27 cellular contexts compared by ENCODE assay signal in the genomic region with DNA sequence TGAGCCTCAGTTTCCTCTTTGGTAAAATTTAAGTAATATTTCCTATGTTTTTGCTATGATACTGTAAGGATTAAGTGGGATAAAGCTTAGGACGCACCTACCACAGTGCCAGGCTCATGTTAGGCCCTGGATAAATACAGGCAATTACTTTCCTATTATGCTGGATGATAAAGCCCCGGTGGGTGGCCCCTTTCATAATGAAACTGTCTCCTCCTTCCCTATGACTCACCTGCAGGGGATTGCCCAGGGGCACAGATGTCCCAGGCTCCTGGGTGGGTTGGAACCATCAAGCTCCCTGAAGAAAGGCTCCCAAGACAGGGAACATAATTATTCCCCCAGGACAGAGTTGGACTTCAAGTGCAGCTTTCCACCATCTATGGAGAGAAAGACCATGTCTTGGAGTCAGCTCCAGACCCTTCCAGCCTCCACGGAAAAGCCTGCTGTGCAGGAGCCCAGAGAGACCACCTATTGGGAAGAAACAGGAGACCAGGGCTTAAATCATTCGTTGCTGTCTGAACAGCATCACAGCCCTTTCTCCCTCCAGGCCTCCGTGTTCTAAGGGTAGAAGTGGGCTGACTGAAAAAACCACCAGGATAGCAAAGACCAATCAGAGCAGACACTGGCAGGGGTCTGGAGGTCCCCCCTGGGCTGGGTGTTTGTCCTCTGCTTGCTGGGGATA. TPM values are rescaled to one million over a fixed set of nuclear protein-coding genes. Genes with fewer than 3 reads are reported as not detected.
DNase-seq lines count a peak whose midpoint lies in the region; FAIRE-seq and TF ChIP-seq lines count a peak whose summit lies in the region.
"Had no signal": no experiment of that assay in that cellular context is flagged by ENCODE, and none has a peak within 500 bp of the region (broad histone marks: within the 10 kb centered on the region; RNA-seq: fewer than 3 reads in every experiment).

No MANE protein-coding gene starts in this region.

- H3K4me3 ChIP-seq in bronchial epithelial cell (ENCODE audit: low read depth, low read length) (no peak overlapping the region), mesendoderm (ENCODE audit: low read length) (no peak overlapping the region)
- H3K4me3 ChIP-seq: right atrium auricular region had no signal

- H3K4ac ChIP-seq in mesendoderm (ENCODE audit: low read depth, low read length), result no peak overlapping the region

- H3K18ac ChIP-seq in mesendoderm (ENCODE audit: low read length), result no peak overlapping the region

- H2BK5ac ChIP-seq in mesendoderm (ENCODE audit: low read length), result no peak overlapping the region

- no peak overlapping the region for H3K27ac ChIP-seq in mesendoderm (ENCODE audit: low read depth, low read length)
- H3K27ac ChIP-seq: neutrophil, right atrium auricular region had no signal

- TF ChIP-seq CTCF in bronchial epithelial cell (IDR thresholded peaks at IDR 0.05; ENCODE audit: insufficient read depth, low read length, severe bottlenecking), result no peak

- no peak overlapping the region for H4K8ac ChIP-seq in mesendoderm (ENCODE audit: low read depth, low read length)

- peaks cover 3% of the 10 kb centered on the region for H3K4me1 Mint-ChIP-seq in activated T-cell treated with anti-CD3 and anti-CD28 coated beads, Interleukin-2, amount 50 U/mL, for 24 hours (ENCODE audit: low read depth)
- H3K4me1 Mint-ChIP-seq: CD8-positive, alpha-beta memory T cell had no signal

- no peaks in the 10 kb centered on the region for H3K9me3 Mint-ChIP-seq in activated T-cell treated with anti-CD3 and anti-CD28 coated beads, Interleukin-2, amount 50 U/mL, for 24 hours

- peaks cover 4% of the 10 kb centered on the region for H3K4me1 ChIP-seq in mesendoderm (ENCODE audit: control insufficient read depth, low read depth, low read length)
- H3K4me1 ChIP-seq: right atrium auricular region had no signal

- no peak overlapping the region for H3K56ac ChIP-seq in mesendoderm (ENCODE audit: low read length)

- no CpG with 5 or more reads among the region's 5 CpGs for WGBS in mesendoderm (ENCODE audit: extremely low coverage, insufficient coverage, low lambda C conversion rate)

- H3K9ac ChIP-seq in mesendoderm (ENCODE audit: low read length), result no peak overlapping the region

- FAIRE-seq in bronchial epithelial cell (lab: Jason Lieb, UNC) (no peak), GM12892 (lab: Jason Lieb, UNC) (no peak)
- FAIRE-seq: astrocyte, GM12891, kidney had no signal

- H3K27ac Mint-ChIP-seq in activated T-cell treated with anti-CD3 and anti-CD28 coated beads, Interleukin-2, amount 50 U/mL, for 24 hours, result no peak overlapping the region
- H3K27ac Mint-ChIP-seq: CD8-positive, alpha-beta memory T cell; T-helper 2 cell treated with Interferon-gamma antibody and Interleukin-4, amounts not matched to agents 5 μg/mL and 100 μg/mL, for 36 hours had no signal

- no peak overlapping the region for H3K23ac ChIP-seq in mesendoderm (ENCODE audit: low read length)

- no peaks in the 10 kb centered on the region for H3K36me3 Mint-ChIP-seq in activated T-cell treated with anti-CD3 and anti-CD28 coated beads, Interleukin-2, amount 50 U/mL, for 24 hours (ENCODE audit: low read depth)

- no peak for TF ChIP-seq POLR2A in GM12892 (IDR thresholded peaks at IDR 0.05; ENCODE audit: low read depth, low read length)

- no peak overlapping the region for H2AK5ac ChIP-seq in mesendoderm (ENCODE audit: low read length)

- H4K5ac ChIP-seq in mesendoderm (ENCODE audit: low read length), result no peak overlapping the region

- H3K27me3 ChIP-seq in bronchial epithelial cell (ENCODE audit: control insufficient read depth, insufficient read depth, low read length), result no peaks in the 10 kb centered on the region
- H3K27me3 ChIP-seq in mesendoderm (ENCODE audit: insufficient read depth, low read length, poor library complexity), result no peaks in the 10 kb centered on the region
- H3K27me3 ChIP-seq: right atrium auricular region had no signal

- no peaks in the 10 kb centered on the region for H3K79me2 ChIP-seq in mesendoderm (ENCODE audit: control insufficient read depth, insufficient read depth, low read length)

- H3K79me1 ChIP-seq in mesendoderm (ENCODE audit: low read length), result no peaks in the 10 kb centered on the region

- H3K36me3 ChIP-seq in bronchial epithelial cell (ENCODE audit: control insufficient read depth, insufficient read depth, low read length) (no peaks in the 10 kb centered on the region), mesendoderm (ENCODE audit: control insufficient read depth, insufficient read depth, low read length) (no peaks in the 10 kb centered on the region)
- H3K36me3 ChIP-seq: neutrophil, right atrium auricular region had no signal

- H3K27me3 Mint-ChIP-seq in activated T-cell treated with anti-CD3 and anti-CD28 coated beads, Interleukin-2, amount 50 U/mL, for 24 hours, result peaks cover 22% of the 10 kb centered on the region

- no peak overlapping the region for H2BK15ac ChIP-seq in mesendoderm (replicated peaks; ENCODE audit: low read depth)

- no peak overlapping the region for H3K4me2 ChIP-seq in mesendoderm (ENCODE audit: low read length)

- H2BK120ac ChIP-seq in mesendoderm (ENCODE audit: low read depth, low read length), result no peak overlapping the region

- H3K4me3 Mint-ChIP-seq in activated T-cell treated with anti-CD3 and anti-CD28 coated beads, Interleukin-2, amount 50 U/mL, for 24 hours, result no peak overlapping the region
- H3K4me3 Mint-ChIP-seq: CD8-positive, alpha-beta memory T cell; T-helper 2 cell treated with Interferon-gamma antibody and Interleukin-4, amounts not matched to agents 5 μg/mL and 100 μg/mL, for 36 hours had no signal

- peak; percentile 7 for DNase-seq in activated CD4-positive, alpha-beta T cell treated with anti-CD3 and anti-CD28 coated beads for 48 hours
- no peak for DNase-seq in activated CD4-positive, alpha-beta T cell treated with anti-CD3 and anti-CD28 coated beads, Interleukin-2, amount 50 U/mL, for 1 hour
- DNase-seq in NCI-H2227 (lab: John Stamatoyannopoulos, UW; ENCODE audit: unreplicated experiment), result peak; percentile 3
- peak; percentile 42 for DNase-seq in bronchial epithelial cell (ENCODE audit: low read depth)
- DNase-seq in mesendoderm, result peak; percentile 48
- no peak for DNase-seq in NCI-H226
- DNase-seq in activated T-cell treated with anti-CD3 and anti-CD28 coated beads, Interleukin-2, amount 50 U/mL, for 24 hours, result no peak
- no peak for DNase-seq in GM12892 (ENCODE audit: insufficient read length)
- DNase-seq: activated CD4-positive, CD25-positive, alpha-beta regulatory T cell treated with anti-CD3 and anti-CD28 coated beads, Interleukin-2, amount 50 U/mL, for 72 hours; activated CD8-positive, alpha-beta memory T cell treated with anti-CD3 and anti-CD28 coated beads, Interleukin-2, amount 50 U/mL, for 48 hours; activated naive CD4-positive, alpha-beta T cell treated with Interleukin-2 at 50 U/mL for 16 hours; CD8-positive, alpha-beta memory T cell; cortex of kidney; GDM1; GOT3; kidney; midbrain; NCI-H2029; SIG-M5; substantia nigra had no signal

RNA-seq across cellular contexts. Expression of gene FOXE1, which starts 43.2 kb away (rescaled TPM):
- total RNA-seq in bronchial epithelial cell, result 1.1 and 2.6 TPM in 2 replicates
- polyA plus RNA-seq in mesendoderm (2013, experiment 1 of 2), result 0.01 TPM
- 0.04 TPM for polyA plus RNA-seq in mesendoderm (2013, experiment 2 of 2)
- not detected for polyA plus RNA-seq in GM12892 (2012; ENCODE audit: missing spikeins)
- total RNA-seq: HT-29, LHCN-M2, right atrium auricular region had no signal
- polyA plus RNA-seq: CD8-positive, alpha-beta memory T cell had no signal

Comparison
In these comparisons a context has a peak if more than half of its experiments do, and no peak if none do; other contexts are left out.
1. DNase-seq: peak in activated CD4-positive, alpha-beta T cell treated with anti-CD3 and anti-CD28 coated beads for 48 hours (single experiment), NCI-H2227 (single experiment), bronchial epithelial cell (single experiment) and mesendoderm (single experiment); none in activated CD4-positive, alpha-beta T cell treated with anti-CD3 and anti-CD28 coated beads, Interleukin-2, amount 50 U/mL, for 1 hour (single experiment), NCI-H226 (single experiment), activated T-cell treated with anti-CD3 and anti-CD28 coated beads, Interleukin-2, amount 50 U/mL, for 24 hours (single experiment) and GM12892 (single experiment).